ENCODE assay signal across 8 cellular contexts in the genomic region with DNA sequence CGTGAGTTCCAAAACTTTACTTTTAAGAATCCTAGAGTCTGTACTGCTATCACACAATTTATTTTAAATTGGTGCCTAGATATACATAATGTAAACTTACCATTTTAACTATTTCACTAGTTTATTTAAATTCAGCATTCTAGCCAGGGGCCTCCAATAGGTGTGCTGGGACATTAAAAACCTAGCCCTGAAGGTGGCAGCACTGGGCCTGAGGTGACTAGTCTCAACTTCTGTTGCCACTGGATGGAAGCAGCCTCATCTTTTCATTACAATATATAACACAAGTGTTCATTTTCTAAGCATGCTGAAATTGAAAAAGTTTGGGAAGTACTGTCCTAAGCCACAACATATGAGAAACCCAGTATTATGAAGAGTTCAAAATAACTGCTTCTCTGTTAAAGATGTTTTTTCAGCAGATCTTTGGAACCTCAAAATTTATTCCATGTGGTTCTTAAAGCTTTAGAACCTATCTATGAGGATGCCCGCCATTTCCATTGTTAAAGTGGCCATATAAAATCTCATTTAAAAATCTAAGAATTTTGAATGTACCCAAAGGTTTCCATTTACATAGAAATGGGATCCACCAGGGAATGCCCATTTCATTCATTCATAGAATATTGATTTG. TPM values are rescaled to one million over a fixed set of nuclear protein-coding genes. Genes with fewer than 3 reads are reported as not detected.
A peak's percentile ranks its signal among the peaks of the same experiment; 100 is the strongest.
DNase-seq lines count a peak whose midpoint lies in the region; ATAC-seq lines count a peak whose summit lies in the region.

No MANE protein-coding gene starts in this region.

- in situ Hi-C loops in Caki2 (cut with HindIII; ENCODE audit: low pct_unique_long_range_greater_than_20kb, low sequenced_read_pairs): no loop called here

- DNase-seq in Caki2 (ENCODE audit: low read depth) (peak; percentile 16), M059J (ENCODE audit: low read depth) (peak; percentile 75), SKM-1 (lab: John Stamatoyannopoulos, UW; ENCODE audit: unreplicated experiment) (peak; percentile 28), cardiac septum (ENCODE audit: low spot score) (peak; percentile 82), putamen (ENCODE audit: low spot score) (peak; percentile 40)
- peak; percentile 84 for DNase-seq in activated naive CD4-positive, alpha-beta T cell treated with anti-CD3 and anti-CD28 coated beads, Interleukin-2, amount 50 U/mL, for 16 hours

- peak; percentile 40 for ATAC-seq in GM21526 (IDR thresholded peaks at IDR 0.05; ENCODE audit: low FRiP score, unreplicated experiment)
- ATAC-seq in HG03457 (IDR thresholded peaks at IDR 0.05; ENCODE audit: unreplicated experiment): no peak

- intact Hi-C loops in cardiac septum (cut with DNase I): loop anchor here (5.0 kb wide), 1 partner anchor 52 kb away; no protein-coding TSS in a partner anchor

RNA-seq across cellular contexts. Expression of a gene that starts 2.9 kb away (rescaled TPM):
- 17.0 and 19.4 TPM in 2 replicates for total RNA-seq in Caki2 (2014; rRNA removed; shearing (Covaris generic); ENCODE audit: low replicate concordance)
- 53.9 and 67.0 TPM in 2 replicates for total RNA-seq in M059J (2014; rRNA removed; shearing (Covaris generic))
- total RNA-seq in cardiac septum: 7.2 TPM

Comparison
In these comparisons a context has a peak if more than half of its experiments do, and no peak if none do; other contexts are left out.
1. DNase-seq: peak in every context shown above with its lines; median percentile 84 in activated naive CD4-positive, alpha-beta T cell treated with anti-CD3 and anti-CD28 coated beads, Interleukin-2, amount 50 U/mL, for 16 hours; 82 in cardiac septum; 75 in M059J; 40 in putamen; 28 in SKM-1; 16 in Caki2.